1 cellular context compared by ENCODE assay signal in genomic region chr6:6724319-6725119, GRCh38.
TF ChIP-seq lines count a peak whose summit lies in the region.

No MANE protein-coding gene starts in this region.

TF ChIP-seq in WTC11, 78 proteins besides CTCF, POLR2A, EP300 and RAD21 (continued from another document):
- TF ChIP-seq ARID4B (CRISPR knock-in tag; IDR thresholded peaks at IDR 0.05; ENCODE audit: borderline replicate concordance) (0 out of 2 replicates have a peak, but pooled peaks have one; percentile 30), PRRX2 (CRISPR knock-in tag; IDR thresholded peaks at IDR 0.05) (no peak), KAT7 (CRISPR knock-in tag; IDR thresholded peaks at IDR 0.05; ENCODE audit: borderline replicate concordance) (no peak), MAX (CRISPR knock-in tag; IDR thresholded peaks at IDR 0.05) (peak; percentile 34), MYBL2 (CRISPR knock-in tag; IDR thresholded peaks at IDR 0.05) (peak; percentile 23; the same call in 1 of the 2 replicates), ZNF232 (CRISPR knock-in tag; IDR thresholded peaks at IDR 0.05) (no peak), FOXK1 (CRISPR knock-in tag; IDR thresholded peaks at IDR 0.05) (no peak), FOXP4 (CRISPR knock-in tag; IDR thresholded peaks at IDR 0.05) (no peak), NR1H2 (CRISPR knock-in tag; IDR thresholded peaks at IDR 0.05) (no peak)
